27 cellular contexts compared by ENCODE assay signal in the genomic region with DNA sequence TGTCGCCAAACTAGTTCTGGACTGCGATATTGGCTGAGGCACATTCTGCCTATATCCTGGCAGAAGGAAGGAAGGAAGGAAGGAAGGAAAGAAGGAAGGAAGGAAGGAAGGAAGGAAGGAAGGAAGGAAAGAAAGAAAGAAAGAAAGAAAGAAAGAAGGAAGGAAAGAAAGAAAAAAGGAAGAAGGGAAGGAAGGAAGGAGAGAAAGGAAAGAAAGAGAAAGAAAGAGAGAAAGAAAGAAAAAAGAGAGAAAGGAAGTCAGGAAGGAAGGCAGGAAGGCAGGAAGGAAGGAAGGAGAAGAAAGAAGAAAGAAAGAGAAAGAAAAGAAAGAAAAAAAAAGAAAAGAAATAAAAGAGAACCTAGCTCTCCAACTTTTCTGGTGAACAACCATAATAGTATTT.
"Had no signal": no experiment of that assay in that cellular context is flagged by ENCODE, and none has a peak within 500 bp of the region (broad histone marks: within the 10 kb centered on the region; RNA-seq: fewer than 3 reads in every experiment).

No MANE protein-coding gene starts in this region.

- H3K4me1 Mint-ChIP-seq: endodermal cell, mesothelial cell of epicardium, naive B cell had no signal

- H3K4me1 ChIP-seq: colonic mucosa, esophagus squamous epithelium, gastrocnemius medialis, heart right ventricle, left lung, lower lobe of right lung had no signal

- DNase-seq: colonic mucosa; cortex of kidney; effector CD8-positive, alpha-beta T cell; effector memory CD8-positive, alpha-beta T cell; endodermal cell; erythroblast; esophagus squamous epithelium; foreskin fibroblast; foreskin melanocyte; gastrocnemius medialis; glutamatergic neuron; heart right ventricle; hippocampal formation; left cardiac atrium; left lung; left ventricle myocardium superior; lower lobe of right lung; mesenchymal stem cell; mucosa of descending colon; naive B cell had no signal

- H3K9me3 ChIP-seq: colonic mucosa, esophagus squamous epithelium, gastrocnemius medialis, left lung, lower lobe of right lung, mucosa of descending colon had no signal

- H3K27me3 Mint-ChIP-seq: dendritic cell treated with granulocyte-macrophage colony-stimulating factor and Interleukin-4, amounts not matched to agents 40 ng/mL and 50 ng/mL, for 4 days; effector memory CD8-positive, alpha-beta T cell; naive B cell had no signal

- H3K36me3 ChIP-seq: colonic mucosa, esophagus squamous epithelium, gastrocnemius medialis, heart right ventricle, left lung, lower lobe of right lung had no signal

- ATAC-seq: effector memory CD8-positive, alpha-beta T cell; esophagus mucosa; gastrocnemius medialis; heart right ventricle; left cardiac atrium; left lung; left ventricle myocardium superior; lower lobe of right lung; mucosa of descending colon had no signal

- H3K27ac ChIP-seq: colonic mucosa, epithelial cell of prostate, esophagus squamous epithelium, gastrocnemius medialis, heart right ventricle, left lung, lower lobe of right lung had no signal

- FAIRE-seq: endometrium, islet of Langerhans, keratinocyte had no signal

- H3K4me3 Mint-ChIP-seq: dendritic cell treated with granulocyte-macrophage colony-stimulating factor and Interleukin-4, amounts not matched to agents 40 ng/mL and 50 ng/mL, for 4 days; effector memory CD8-positive, alpha-beta T cell; endodermal cell; mesothelial cell of epicardium; naive B cell had no signal

- H3K27ac Mint-ChIP-seq: dendritic cell treated with granulocyte-macrophage colony-stimulating factor and Interleukin-4, amounts not matched to agents 40 ng/mL and 50 ng/mL, for 4 days; effector memory CD8-positive, alpha-beta T cell; endodermal cell; mesothelial cell of epicardium; naive B cell had no signal

- H3K27me3 ChIP-seq: colonic mucosa, esophagus squamous epithelium, gastrocnemius medialis, left lung had no signal

- H3K36me3 Mint-ChIP-seq: mesothelial cell of epicardium, naive B cell had no signal

- H3K4me3 ChIP-seq: colonic mucosa, esophagus squamous epithelium, gastrocnemius medialis, heart right ventricle, left lung, lower lobe of right lung, mucosa of descending colon had no signal
